Comparison of ENCODE assay signal across 25 cellular contexts in the genomic region with DNA sequence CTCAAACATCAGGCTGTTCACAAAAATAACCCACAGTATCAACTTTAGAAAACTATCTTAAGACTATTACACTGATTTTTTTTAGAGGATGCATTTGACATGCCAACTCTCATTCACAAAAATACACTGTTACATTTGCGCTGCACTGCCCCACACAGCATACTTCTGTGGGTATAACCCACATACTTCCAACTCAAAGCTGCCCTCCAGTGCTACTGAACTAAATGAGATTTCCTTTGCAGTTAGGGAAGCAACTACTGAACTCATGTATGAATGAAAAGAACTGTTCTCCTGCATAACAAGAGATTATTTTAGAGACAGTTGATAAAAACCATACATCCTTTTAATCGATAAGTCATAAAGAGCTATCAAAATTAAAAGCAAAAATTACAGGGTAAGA.
"Had no signal": no experiment of that assay in that cellular context is flagged by ENCODE, and none has a peak within 500 bp of the region (broad histone marks: within the 10 kb centered on the region; RNA-seq: fewer than 3 reads in every experiment).

No MANE protein-coding gene starts in this region.

- DNase-seq: effector CD4-positive, alpha-beta T cell; endodermal cell; erythroblast; heart right ventricle; hypothalamus; left lung; lower lobe of right lung; midbrain; naive thymus-derived CD4-positive, alpha-beta T cell; nephron progenitor cell; psoas muscle; retina; right lobe of liver; spleen; stimulated activated CD4-positive, alpha-beta T cell treated with anti-CD3 and anti-CD28 coated beads, Interleukin-15, amount 100 ng/mL, for 24 hours; stimulated activated CD4-positive, alpha-beta T cell treated with anti-CD3 and anti-CD28 coated beads, Interleukin-1b, Interleukin-23, amount 100 ng/mL, for 48 hours; stimulated activated CD4-positive, alpha-beta T cell treated with anti-CD3 and anti-CD28 coated beads, Interleukin-4, amount 100 ng/mL, for 24 hours; upper lobe of right lung had no signal

- H3K4me1 Mint-ChIP-seq: memory B cell; naive thymus-derived CD4-positive, alpha-beta T cell; nephron progenitor cell; stimulated activated memory B cell treated with anti-CD40 and anti-IgM and Interleukin-4, amounts not matched to agents 10 μg/mL and 1 μg/mL and 100 μg/mL, for 72 hours had no signal

- H3K27ac ChIP-seq: coronary artery, heart right ventricle, left lung, lower lobe of right lung, neutrophil, psoas muscle, right lobe of liver, spleen, tibial nerve, upper lobe of right lung, vagina had no signal

- H3K4me3 ChIP-seq: coronary artery, heart right ventricle, left lung, lower lobe of right lung, psoas muscle, right lobe of liver, spleen, tibial nerve, upper lobe of right lung, vagina had no signal

- H3K9me3 Mint-ChIP-seq: endodermal cell; nephron progenitor cell; stimulated activated memory B cell treated with anti-CD40 and anti-IgM and Interleukin-4, amounts not matched to agents 10 μg/mL and 1 μg/mL and 100 μg/mL, for 72 hours; stimulated activated naive CD8-positive, alpha-beta T cell treated with anti-CD3 and anti-CD28 coated beads, Interleukin-15, Interleukin-2, amounts not matched to agents 100 ng/mL and 50 ng/mL, for 24 hours had no signal

- H3K9me3 ChIP-seq: heart right ventricle, left lung, lower lobe of right lung, neutrophil, psoas muscle, right lobe of liver, spleen, tibial nerve, upper lobe of right lung, vagina had no signal

- H3K4me3 Mint-ChIP-seq: endodermal cell; memory B cell; naive thymus-derived CD4-positive, alpha-beta T cell; nephron progenitor cell; stimulated activated memory B cell treated with anti-CD40 and anti-IgM and Interleukin-4, amounts not matched to agents 10 μg/mL and 1 μg/mL and 100 μg/mL, for 72 hours; stimulated activated naive CD8-positive, alpha-beta T cell treated with anti-CD3 and anti-CD28 coated beads, Interleukin-15, Interleukin-2, amounts not matched to agents 100 ng/mL and 50 ng/mL, for 24 hours had no signal

- H3K27ac Mint-ChIP-seq: endodermal cell; memory B cell; naive thymus-derived CD4-positive, alpha-beta T cell; nephron progenitor cell; stimulated activated memory B cell treated with anti-CD40 and anti-IgM and Interleukin-4, amounts not matched to agents 10 μg/mL and 1 μg/mL and 100 μg/mL, for 72 hours; stimulated activated naive CD8-positive, alpha-beta T cell treated with anti-CD3 and anti-CD28 coated beads, Interleukin-15, Interleukin-2, amounts not matched to agents 100 ng/mL and 50 ng/mL, for 24 hours had no signal

- ATAC-seq: heart right ventricle; left lung; lower lobe of right lung; naive thymus-derived CD4-positive, alpha-beta T cell; stimulated activated memory B cell treated with anti-CD40 and anti-IgM and Interleukin-4, amounts not matched to agents 10 μg/mL and 1 μg/mL and 100 μg/mL, for 72 hours; upper lobe of right lung had no signal

- H3K4me1 ChIP-seq: lower lobe of right lung, psoas muscle, right lobe of liver, spleen, tibial nerve, upper lobe of right lung, vagina had no signal

- H3K27me3 ChIP-seq: heart right ventricle, left lung, neutrophil, right lobe of liver, tibial nerve, upper lobe of right lung, vagina had no signal

- H3K36me3 Mint-ChIP-seq: naive thymus-derived CD4-positive, alpha-beta T cell; stimulated activated memory B cell treated with anti-CD40 and anti-IgM and Interleukin-4, amounts not matched to agents 10 μg/mL and 1 μg/mL and 100 μg/mL, for 72 hours had no signal

- H3K36me3 ChIP-seq: heart right ventricle, left lung, lower lobe of right lung, neutrophil, right lobe of liver, spleen, tibial nerve, upper lobe of right lung, vagina had no signal
